In genomic region chr4:56466910-56467283, GRCh38 we compare ENCODE assay signal across 9 cellular contexts. TPM values are rescaled to one million over a fixed set of nuclear protein-coding genes. Genes with fewer than 3 reads are reported as not detected.
DNase-seq lines count a peak whose midpoint lies in the region; ATAC-seq, FAIRE-seq and TF ChIP-seq lines count a peak whose summit lies in the region.
"Had no signal": no experiment of that assay in that cellular context is flagged by ENCODE, and none has a peak within 500 bp of the region (broad histone marks: within the 10 kb centered on the region; RNA-seq: fewer than 3 reads in every experiment).

No MANE protein-coding gene starts in this region.

- no peak for TF ChIP-seq RAD21 in K562 (CRISPR knock-in tag; conservative IDR thresholded peaks at IDR 0.05 in 1 of 2, IDR thresholded peaks at IDR 0.05 in 1 of 2)

- peak overlapping the region; percentile 97 to 100 for H3K9ac ChIP-seq in K562 (ENCODE audit: insufficient read depth in 1 of 2, low read depth in 2 of 2, low read length in 2 of 2)

- CTCF ChIA-PET in AG04449 (lab: Yijun Ruan, JAX) = interaction anchor here (1.5 kb wide), 1 partner anchor 31 kb away, joined by 3 read pairs; the partner anchor contains the start of gene PAICS
- CTCF ChIA-PET in K562 (lab: Yijun Ruan, JAX; ENCODE audit: low intra/inter-chr PET ratio) = interaction anchor here (1.3 kb wide), 1 partner anchor 78 kb away, joined by 3 read pairs; no protein-coding TSS in a partner anchor

- H3K4me3 ChIP-seq in AG04449 (ENCODE audit: low read depth, low read length) (peak overlapping the region; percentile 89), K562 (peak overlapping the region; percentile 95), lower lobe of right lung (peak overlapping the region; percentile 91), urinary bladder (ENCODE audit: low read depth, low read length) (peak overlapping the region; percentile 92)

- H3K9me1 ChIP-seq in K562 (ENCODE audit: control insufficient read depth, insufficient read depth, low read length) = no peaks in the 10 kb centered on the region

- TF ChIP-seq POLR2A in K562 (conservative IDR thresholded peaks at IDR 0.05) = no peak

- under 1% methylated on average over 8 of the region's 8 CpGs for WGBS in K562 (ENCODE audit: insufficient coverage, low coverage, missing lambda C conversion rate)
- under 1% methylated on average over 8 of the region's 8 CpGs for WGBS in urinary bladder

- H3K9me3 ChIP-seq in K562 (replicated peaks; ENCODE audit: control insufficient read depth, insufficient read depth, low read depth, low read length) (no peaks in the 10 kb centered on the region), lower lobe of right lung (no peaks in the 10 kb centered on the region)

- TF ChIP-seq EP300 in K562 (IDR thresholded peaks at IDR 0.05; ENCODE audit: low read length) = no peak

- ATAC-seq in K562 (no peak), lower lobe of right lung (no peak), GM19397 (IDR thresholded peaks at IDR 0.05; ENCODE audit: unreplicated experiment) (no peak)

- TF ChIP-seq CTCF in AG04449 (IDR thresholded peaks at IDR 0.05; ENCODE audit: insufficient read depth, low read length, missing control alignments) (no peak), K562 (IDR thresholded peaks at IDR 0.05 in 2 of 3, conservative IDR thresholded peaks at IDR 0.05 in 1 of 3; ENCODE audit: insufficient read depth in 2 of 3, low read depth in 1 of 3, low read length in 3 of 3) (no peak), lower lobe of right lung (IDR thresholded peaks at IDR 0.05) (no peak)

- H3K4me1 ChIP-seq in K562 (replicated peaks in 1 of 2; ENCODE audit: control insufficient read depth in 2 of 2, insufficient read depth in 2 of 2, low read length in 2 of 2) (peaks cover 0 to 15% of the 10 kb centered on the region in 2 experiments; a peak in 3 of 5 replicates), lower lobe of right lung (peaks cover 35% of the 10 kb centered on the region), urinary bladder (ENCODE audit: insufficient read depth) (peaks cover 4% of the 10 kb centered on the region)

- peaks cover 4% of the 10 kb centered on the region; the same call in 1 of the 2 replicates for H4K20me1 ChIP-seq in K562 (replicated peaks; ENCODE audit: control insufficient read depth, insufficient read depth, low read length)

- peak overlapping the region; percentile 97 for H3K4me2 ChIP-seq in K562 (ENCODE audit: insufficient read depth, low read length)

- peaks cover 83% of the 10 kb centered on the region for H3K79me2 ChIP-seq in K562 (ENCODE audit: control insufficient read depth, insufficient read depth, low read length)

- in situ Hi-C loops in K562 (cut with MboI) = no loop called here

- H3K36me3 ChIP-seq in K562 (ENCODE audit: control insufficient read depth, insufficient read depth, low read length) (peaks cover 55% of the 10 kb centered on the region), lower lobe of right lung (peaks cover 18% of the 10 kb centered on the region), urinary bladder (ENCODE audit: insufficient read depth) (peaks cover 6% of the 10 kb centered on the region)

- no peaks in the 10 kb centered on the region for H3K27me3 ChIP-seq in K562 (ENCODE audit: control insufficient read depth in 2 of 2, insufficient read depth in 2 of 2, low read length in 2 of 2)
- no peaks in the 10 kb centered on the region for H3K27me3 ChIP-seq in lower lobe of right lung (ENCODE audit: low read depth)

- POLR2A ChIA-PET in AG04449 (lab: Yijun Ruan, JAX) (interaction anchor here (0.8 to 2.3 kb wide), 3 partner anchors 13 to 32 kb away, joined by 3 to 13 read pairs (median 5); partner anchors contain the start of genes PAICS and PPAT), K562 (lab: Yijun Ruan, JAX) (interaction anchor here (0.6 to 3.7 kb wide), 16 partner anchors 9 to 518 kb away, joined by 3 to 47 read pairs (median 6); partner anchors contain the start of genes AASDH, CEP135, PAICS and PPAT)

- intact Hi-C loops in K562 (cut with micrococcal nuclease) (loop anchor here (2.0 to 5.0 kb wide), 2 partner anchors 32 to 80 kb away; partner anchors contain the start of genes AASDH and PPAT), lower lobe of right lung (cut with DNase I) (no loop called here)

- peak overlapping the region; percentile 91 for H2AFZ ChIP-seq in K562 (ENCODE audit: low read depth, low read length)

- FAIRE-seq in K562 (lab: Jason Lieb, UNC) = no peak
- FAIRE-seq: islet of Langerhans had no signal

- peak overlapping the region; percentile 99 for H3K27ac ChIP-seq in K562 (ENCODE audit: extremely low read depth, low read depth, low read length)
- H3K27ac ChIP-seq in lower lobe of right lung = peak overlapping the region; percentile 90
- H3K27ac ChIP-seq in urinary bladder (ENCODE audit: low read depth) = peak overlapping the region; percentile 73

- BruUV-seq in K562 (replicated peaks; lab: Mats Ljungman, UMichigan) = TSS peak; percentile 71

- DNase-seq in AG04449 (ENCODE audit: low read depth, low spot score) = no peak
- DNase-seq in HT-29 (ENCODE audit: low spot score) = peak; percentile 41
- DNase-seq in K562 (ENCODE audit: extremely low read depth in 1 of 4, low spot score in 3 of 4) = peak in 2 of 4 experiments; percentile 17
- no peak for DNase-seq in lower lobe of right lung
- no peak for DNase-seq in effector CD4-positive, alpha-beta T cell
- DNase-seq in HCEC 1CT = no peak

RNA-seq across cellular contexts. Expression of gene SRP72, which starts 0.5 kb away (rescaled TPM):
- 49.1 and 61.6 TPM in 2 replicates for total RNA-seq in HT-29 (2014; rRNA removed; shearing (Covaris generic))
- total RNA-seq in K562 (2011; cell fraction: chromatin; rRNA removed; ENCODE audit: low replicate concordance) = 163 and 301 TPM in 2 replicates
- 80.3 and 81.5 TPM in 2 replicates for total RNA-seq in K562 (2011; cell fraction: nucleolus; rRNA removed)
- 140 and 145 TPM in 2 replicates for total RNA-seq in K562 (2011; cell fraction: nucleoplasm; rRNA removed)
- 142 and 175 TPM in 2 replicates for total RNA-seq in K562 (2014; rRNA removed)
- 178 and 198 TPM in 2 replicates for total RNA-seq in K562 (2014; rRNA removed; fragmentation: Illumina TruSeq; extraction: Trizol)
- total RNA-seq in K562 (2015; rRNA removed; fragmentation: Illumina TruSeq; extraction: Trizol) = 143 and 155 TPM in 2 replicates
- 202 and 205 TPM in 2 replicates for total RNA-seq in K562 (2021)
- polyA plus RNA-seq in K562 (2011; rRNA removed) = 145 and 208 TPM in 2 replicates
- 37.0 and 57.4 TPM in 2 replicates for polyA plus RNA-seq in K562 (2011; cell fraction: cytosol; rRNA removed)
- 76.3 and 90.4 TPM in 2 replicates for polyA plus RNA-seq in K562 (2011; cell fraction: nucleus; rRNA removed)
- polyA plus RNA-seq in K562 (2012) = 124 and 146 TPM in 2 replicates
- 185 and 311 TPM in 2 replicates for polyA plus RNA-seq in K562 (2014; fragmentation: Illumina TruSeq; extraction: Trizol)
- polyA plus RNA-seq in K562 (2014; fragmentation: Nextera tagmentation; extraction: Ambion mirVana) = 100 to 1,000 TPM; 300 to 341 TPM
- 96.2 and 124 TPM in 2 replicates for polyA plus RNA-seq in K562 (2014; rRNA removed)
- 595 and 707 TPM in 2 replicates for polyA minus RNA-seq in K562 (2011; rRNA and poly(A)+ RNA removed)
- polyA minus RNA-seq in K562 (2011; cell fraction: cytosol; rRNA and poly(A)+ RNA removed) = 124 and 152 TPM in 2 replicates
- 88.9 and 167 TPM in 2 replicates for polyA minus RNA-seq in K562 (2011; cell fraction: nucleus; rRNA and poly(A)+ RNA removed)
- 77.7 TPM for total RNA-seq in lower lobe of right lung
- total RNA-seq in urinary bladder = 70.4 TPM
- polyA plus RNA-seq in urinary bladder = 47.6 TPM

RNA-seq across cellular contexts. Expression of gene PAICS, which starts 30.8 kb away (rescaled TPM):
- 68.2 and 71.0 TPM in 2 replicates for total RNA-seq in HT-29 (2014; rRNA removed; shearing (Covaris generic))
- total RNA-seq in K562 (2011; cell fraction: chromatin; rRNA removed; ENCODE audit: low replicate concordance) = 79.1 and 160 TPM in 2 replicates
- 41.7 and 48.4 TPM in 2 replicates for total RNA-seq in K562 (2011; cell fraction: nucleolus; rRNA removed)
- total RNA-seq in K562 (2011; cell fraction: nucleoplasm; rRNA removed) = 91.3 and 181 TPM in 2 replicates
- total RNA-seq in K562 (2014; rRNA removed) (127 and 147 TPM in 2 replicates), K562 (2014; rRNA removed; fragmentation: Illumina TruSeq; extraction: Trizol) (302 and 365 TPM in 2 replicates), K562 (2015; rRNA removed; fragmentation: Illumina TruSeq; extraction: Trizol) (247 and 260 TPM in 2 replicates), K562 (2021) (387 and 392 TPM in 2 replicates), lower lobe of right lung (21.0 TPM), urinary bladder (25.7 TPM)
- polyA plus RNA-seq in K562 (2011; rRNA removed) (467 and 587 TPM in 2 replicates), K562 (2014; fragmentation: Illumina TruSeq; extraction: Trizol) (399 and 469 TPM in 2 replicates), K562 (2014; fragmentation: Nextera tagmentation; extraction: Ambion mirVana) (100 to 1,000 TPM; 385 to 490 TPM), K562 (2014; rRNA removed) (353 and 354 TPM in 2 replicates), urinary bladder (41.8 TPM)
- polyA plus RNA-seq in K562 (2011; cell fraction: cytosol; rRNA removed) = 218 and 393 TPM in 2 replicates
- polyA plus RNA-seq in K562 (2011; cell fraction: nucleus; rRNA removed) = 127 and 173 TPM in 2 replicates
- 209 and 259 TPM in 2 replicates for polyA plus RNA-seq in K562 (2012)
- 322 and 325 TPM in 2 replicates for polyA minus RNA-seq in K562 (2011; rRNA and poly(A)+ RNA removed)
- polyA minus RNA-seq in K562 (2011; cell fraction: cytosol; rRNA and poly(A)+ RNA removed) = 97.4 and 119 TPM in 2 replicates
- polyA minus RNA-seq in K562 (2011; cell fraction: nucleus; rRNA and poly(A)+ RNA removed) = 63.0 and 105 TPM in 2 replicates

RNA-seq across cellular contexts. Expression of gene PPAT, which starts 31.5 kb away (rescaled TPM):
- 20.2 and 32.4 TPM in 2 replicates for total RNA-seq in HT-29 (2014; rRNA removed; shearing (Covaris generic))
- total RNA-seq in K562 (2011; cell fraction: chromatin; rRNA removed; ENCODE audit: low replicate concordance) = 16.8 and 38.4 TPM in 2 replicates
- 8.3 and 12.4 TPM in 2 replicates for total RNA-seq in K562 (2011; cell fraction: nucleolus; rRNA removed)
- total RNA-seq in K562 (2011; cell fraction: nucleoplasm; rRNA removed) = 18.7 and 34.4 TPM in 2 replicates
- total RNA-seq in K562 (2014; rRNA removed) = 45.7 and 50.3 TPM in 2 replicates
- total RNA-seq in K562 (2014; rRNA removed; fragmentation: Illumina TruSeq; extraction: Trizol) = 70.9 and 73.9 TPM in 2 replicates
- 52.1 and 55.4 TPM in 2 replicates for total RNA-seq in K562 (2015; rRNA removed; fragmentation: Illumina TruSeq; extraction: Trizol)
- total RNA-seq in K562 (2021) = 75.5 and 75.8 TPM in 2 replicates
- polyA plus RNA-seq in K562 (2011; rRNA removed) = 59.3 and 64.8 TPM in 2 replicates
- polyA plus RNA-seq in K562 (2011; cell fraction: cytosol; rRNA removed) = 11.1 and 20.7 TPM in 2 replicates
- 25.7 and 27.4 TPM in 2 replicates for polyA plus RNA-seq in K562 (2011; cell fraction: nucleus; rRNA removed)
- polyA plus RNA-seq in K562 (2012) = 24.5 and 35.5 TPM in 2 replicates
- 53.3 and 57.2 TPM in 2 replicates for polyA plus RNA-seq in K562 (2014; fragmentation: Illumina TruSeq; extraction: Trizol)
- polyA plus RNA-seq in K562 (2014; fragmentation: Nextera tagmentation; extraction: Ambion mirVana) = 10 to 100 TPM; 49.3 to 55.5 TPM
- polyA plus RNA-seq in K562 (2014; rRNA removed) = 36.2 and 41.7 TPM in 2 replicates
- polyA minus RNA-seq in K562 (2011; rRNA and poly(A)+ RNA removed) = 63.7 and 64.8 TPM in 2 replicates
- 35.0 and 42.0 TPM in 2 replicates for polyA minus RNA-seq in K562 (2011; cell fraction: cytosol; rRNA and poly(A)+ RNA removed)
- polyA minus RNA-seq in K562 (2011; cell fraction: nucleus; rRNA and poly(A)+ RNA removed) = 14.9 and 27.1 TPM in 2 replicates
- total RNA-seq in lower lobe of right lung = 4.7 TPM
- total RNA-seq in urinary bladder = 21.3 TPM
- 4.9 TPM for polyA plus RNA-seq in urinary bladder

RNA-seq across cellular contexts. Expression of gene ARL9, which starts 38.7 kb away (rescaled TPM):
- 0.79 TPM in 1 of 2 replicates, not detected in the other for total RNA-seq in HT-29 (2014; rRNA removed; shearing (Covaris generic))
- total RNA-seq in K562 (2011; cell fraction: chromatin; rRNA removed; ENCODE audit: low replicate concordance) = 0.21 TPM in 1 of 2 replicates, not detected in the other
- 0.33 TPM in 1 of 2 replicates, not detected in the other for total RNA-seq in K562 (2011; cell fraction: nucleolus; rRNA removed)
- total RNA-seq in K562 (2011; cell fraction: nucleoplasm; rRNA removed) = 0.69 TPM in 1 of 2 replicates, not detected in the other
- total RNA-seq in K562 (2014; rRNA removed) (not detected in 2 replicates), K562 (2014; rRNA removed; fragmentation: Illumina TruSeq; extraction: Trizol) (0.15 TPM in 1 of 2 replicates, not detected in the other), K562 (2015; rRNA removed; fragmentation: Illumina TruSeq; extraction: Trizol) (0.11 TPM in 1 of 2 replicates, not detected in the other), K562 (2021) (0.11 and 0.22 TPM in 2 replicates), lower lobe of right lung (not detected), urinary bladder (0.32 TPM)
- polyA plus RNA-seq in K562 (2011; rRNA removed) (0.07 TPM in 1 of 2 replicates, not detected in the other), K562 (2014; fragmentation: Illumina TruSeq; extraction: Trizol) (not detected in 2 replicates), K562 (2014; fragmentation: Nextera tagmentation; extraction: Ambion mirVana) (under 1 TPM in 1 of 2 experiments, not detected in 1; 0.10 TPM), K562 (2014; rRNA removed) (not detected in 2 replicates), urinary bladder (0.23 TPM)
- 0.09 TPM in 1 of 2 replicates, not detected in the other for polyA plus RNA-seq in K562 (2011; cell fraction: cytosol; rRNA removed)
- 0.08 TPM in 1 of 2 replicates, not detected in the other for polyA plus RNA-seq in K562 (2011; cell fraction: nucleus; rRNA removed)
- 0.05 and 0.15 TPM in 2 replicates for polyA plus RNA-seq in K562 (2012)
- polyA minus RNA-seq in K562 (2011; rRNA and poly(A)+ RNA removed) = 0.14 TPM in 1 of 2 replicates, not detected in the other
- not detected in 2 replicates for polyA minus RNA-seq in K562 (2011; cell fraction: cytosol; rRNA and poly(A)+ RNA removed)
- not detected in 2 replicates for polyA minus RNA-seq in K562 (2011; cell fraction: nucleus; rRNA and poly(A)+ RNA removed)
